8 cellular contexts compared by ENCODE assay signal in genomic region chr1:161367684-161368398, GRCh38. TPM values are rescaled to one million over a fixed set of nuclear protein-coding genes. Genes with fewer than 3 reads are reported as not detected.
A peak's percentile ranks its signal among the peaks of the same experiment; 100 is the strongest.
DNase-seq lines count a peak whose midpoint lies in the region; ATAC-seq and TF ChIP-seq lines count a peak whose summit lies in the region.

Gene CFAP126, minus strand, starts transcription at chr1:161367876. Its CDS starts 8 bp downstream, at chr1:161367868.

- TF ChIP-seq CTCF in foreskin keratinocyte (conservative IDR thresholded peaks at IDR 0.05) = peak; percentile 56

- peaks cover 34% of the 10 kb centered on the region for H3K36me3 Mint-ChIP-seq in activated T-helper 1 cell treated with anti-CD3 and anti-CD28 coated beads, Interleukin-12 subunit alpha, Interleukin-12 subunit beta, Interleukin-2, Interleukin-4 antibody, amounts not matched to agents 30 ng/mL and 10 ng/mL and 1 ng/mL, durations not matched to agents 14 hours and 24 hours and 36 hours (ENCODE audit: low read depth)

- H3K4me1 ChIP-seq in foreskin keratinocyte = no peaks in the 10 kb centered on the region
- peaks cover 12% of the 10 kb centered on the region for H3K4me1 ChIP-seq in neuron (ENCODE audit: insufficient read depth, low read length)

- no peak within 1 kb of the TSS for H3K4me3 ChIP-seq in neuron (ENCODE audit: low read length)

- no peaks in the 10 kb centered on the region for H3K9me3 ChIP-seq in neuron (ENCODE audit: low read length)

- no peak within 1 kb of the TSS for H3K27ac ChIP-seq in foreskin keratinocyte

- peak within 1 kb of the TSS; percentile 27 for H2AFZ ChIP-seq in neuron (ENCODE audit: low read depth, low read length)

- H3K27me3 Mint-ChIP-seq in activated T-helper 1 cell treated with anti-CD3 and anti-CD28 coated beads, Interleukin-12 subunit alpha, Interleukin-12 subunit beta, Interleukin-2, Interleukin-4 antibody, amounts not matched to agents 30 ng/mL and 10 ng/mL and 1 ng/mL, durations not matched to agents 14 hours and 24 hours and 36 hours (ENCODE audit: insufficient read depth) = no peaks in the 10 kb centered on the region

- DNase-seq in DMS114 treated with DMSO at 0.1 percent for 48 hours (lab: John Stamatoyannopoulos, UW; ENCODE audit: unreplicated experiment) (peak; percentile 78), NCI-H526 treated with DMSO at 0.1 percent for 48 hours (lab: John Stamatoyannopoulos, UW) (peak; percentile 84), foreskin keratinocyte (peak; percentile 22 to 54)
- DNase-seq in activated T-helper 1 cell treated with anti-CD3 and anti-CD28 coated beads, Interleukin-12 subunit alpha, Interleukin-12 subunit beta, Interleukin-2, Interleukin-4 antibody, amounts not matched to agents 30 ng/mL and 10 ng/mL and 1 ng/mL, durations not matched to agents 14 hours and 24 hours and 36 hours (ENCODE audit: low spot score) = no peak
- no peak for DNase-seq in NK-92 treated with Interleukin-12 subunit alpha and Interleukin-12 subunit beta, amount 100 ng/mL, for 24 hours (lab: John Stamatoyannopoulos, UW)

- intact Hi-C loops in activated T-helper 1 cell treated with anti-CD3 and anti-CD28 coated beads, Interleukin-12 subunit alpha, Interleukin-12 subunit beta, Interleukin-2, Interleukin-4 antibody, amounts not matched to agents 30 ng/mL and 10 ng/mL and 1 ng/mL, durations not matched to agents 14 hours and 24 hours and 36 hours (cut with micrococcal nuclease) = loop anchor here (5.0 kb wide), 1 partner anchor 141 kb away; the partner anchor contains the start of gene TOMM40L

- no peaks in the 10 kb centered on the region for H3K27me3 ChIP-seq in foreskin keratinocyte
- no peaks in the 10 kb centered on the region for H3K27me3 ChIP-seq in neuron (ENCODE audit: insufficient read depth, low read length)

- H3K27ac Mint-ChIP-seq in activated T-helper 1 cell treated with anti-CD3 and anti-CD28 coated beads, Interleukin-12 subunit alpha, Interleukin-12 subunit beta, Interleukin-2, Interleukin-4 antibody, amounts not matched to agents 30 ng/mL and 10 ng/mL and 1 ng/mL, durations not matched to agents 14 hours and 24 hours and 36 hours = peak within 1 kb of the TSS; percentile 25

- no peaks in the 10 kb centered on the region for H3K9me3 Mint-ChIP-seq in activated T-helper 1 cell treated with anti-CD3 and anti-CD28 coated beads, Interleukin-12 subunit alpha, Interleukin-12 subunit beta, Interleukin-2, Interleukin-4 antibody, amounts not matched to agents 30 ng/mL and 10 ng/mL and 1 ng/mL, durations not matched to agents 14 hours and 24 hours and 36 hours

- peaks cover 26% of the 10 kb centered on the region for H3K36me3 ChIP-seq in neuron (ENCODE audit: insufficient read depth, low read length)

- ATAC-seq in GM19455 (IDR thresholded peaks at IDR 0.05; ENCODE audit: unreplicated experiment) (peak; percentile 64), HG03460 (IDR thresholded peaks at IDR 0.05; ENCODE audit: unreplicated experiment) (peak; percentile 94), foreskin keratinocyte (peak; percentile 98)

- no peak within 1 kb of the TSS for H3K4me3 Mint-ChIP-seq in activated T-helper 1 cell treated with anti-CD3 and anti-CD28 coated beads, Interleukin-12 subunit alpha, Interleukin-12 subunit beta, Interleukin-2, Interleukin-4 antibody, amounts not matched to agents 30 ng/mL and 10 ng/mL and 1 ng/mL, durations not matched to agents 14 hours and 24 hours and 36 hours

- H3K4me1 Mint-ChIP-seq in activated T-helper 1 cell treated with anti-CD3 and anti-CD28 coated beads, Interleukin-12 subunit alpha, Interleukin-12 subunit beta, Interleukin-2, Interleukin-4 antibody, amounts not matched to agents 30 ng/mL and 10 ng/mL and 1 ng/mL, durations not matched to agents 14 hours and 24 hours and 36 hours (ENCODE audit: low read depth) = peaks cover 21% of the 10 kb centered on the region

RNA-seq across cellular contexts. Expression of gene CFAP126, which starts in this region (rescaled TPM):
- not detected in 2 replicates for total RNA-seq in activated T-helper 1 cell treated with anti-CD3 and anti-CD28 coated beads, Interleukin-12 subunit alpha, Interleukin-12 subunit beta, Interleukin-2, Interleukin-4 antibody, amounts not matched to agents 30 ng/mL and 10 ng/mL and 1 ng/mL, durations not matched to agents 14 hours and 24 hours and 36 hours
- total RNA-seq in foreskin keratinocyte = not detected in 2 replicates
- polyA plus RNA-seq in foreskin keratinocyte = not detected in 2 replicates

Comparison
In these comparisons a context has a peak if more than half of its experiments do, and no peak if none do; other contexts are left out.
1. Peak in DNase-seq and ATAC-seq in foreskin keratinocyte; RNA of the gene not detected or under 1 TPM.
2. DNase-seq: peak in DMS114 treated with DMSO at 0.1 percent for 48 hours (single experiment) and NCI-H526 treated with DMSO at 0.1 percent for 48 hours (single experiment); none in activated T-helper 1 cell treated with anti-CD3 and anti-CD28 coated beads, Interleukin-12 subunit alpha, Interleukin-12 subunit beta, Interleukin-2, Interleukin-4 antibody, amounts not matched to agents 30 ng/mL and 10 ng/mL and 1 ng/mL, durations not matched to agents 14 hours and 24 hours and 36 hours (single experiment) and NK-92 treated with Interleukin-12 subunit alpha and Interleukin-12 subunit beta, amount 100 ng/mL, for 24 hours (single experiment).
3. Peak in every context shown above with its lines, with median percentiles within 50 percentile points of each other: ATAC-seq.